20 cellular contexts compared by ENCODE assay signal in genomic region chr6:168959696-168960095, GRCh38.
"Had no signal": no experiment of that assay in that cellular context is flagged by ENCODE, and none has a peak within 500 bp of the region (broad histone marks: within the 10 kb centered on the region; RNA-seq: fewer than 3 reads in every experiment).

No MANE protein-coding gene starts in this region.

- H3K4me3 Mint-ChIP-seq: IgD-negative memory B cell had no signal

- H3K4me1 Mint-ChIP-seq: IgD-negative memory B cell had no signal

- H3K27ac Mint-ChIP-seq: IgD-negative memory B cell had no signal

- H3K36me3 Mint-ChIP-seq: IgD-negative memory B cell had no signal

- DNase-seq: Kasumi-1; MM.1S; NCI-H1092 treated with DMSO at 0.1 percent for 48 hours; NCI-H1436; NCI-H187; NCI-H2029; NCI-H2081 treated with DMSO at 0.1 percent for 48 hours; NCI-H2171; NCI-H226; NCI-H446; NCI-H510A; NCI-H524 treated with DMSO at 0.1 percent for 48 hours; NCI-H69; NCI-H774; NK-92 treated with Interleukin-12 subunit alpha and Interleukin-12 subunit beta, amount 100 ng/mL, for 24 hours; PC-3; SHP77; SK-N-SH; SW 1271 had no signal
